ENCODE assay signal across 17 cellular contexts in genomic region chr14:24996930-24997329, GRCh38. TPM values are rescaled to one million over a fixed set of nuclear protein-coding genes. Genes with fewer than 3 reads are reported as not detected.
DNase-seq lines count a peak whose midpoint lies in the region; ATAC-seq, FAIRE-seq and TF ChIP-seq lines count a peak whose summit lies in the region.
"Had no signal": no experiment of that assay in that cellular context is flagged by ENCODE, and none has a peak within 500 bp of the region (broad histone marks: within the 10 kb centered on the region; RNA-seq: fewer than 3 reads in every experiment).

No MANE protein-coding gene starts in this region.

- no peaks in the 10 kb centered on the region for H3K36me3 ChIP-seq in thyroid gland
- H3K36me3 ChIP-seq: BE2C had no signal

- H3K36me3 Mint-ChIP-seq in endothelial cell (ENCODE audit: low read depth, unreplicated experiment) = no peaks in the 10 kb centered on the region
- H3K36me3 Mint-ChIP-seq in stimulated activated naive B cell treated with anti-CD40 and anti-IgM and Interleukin-4, amounts not matched to agents 10 μg/mL and 1 μg/mL and 100 μg/mL, for 72 hours = no peaks in the 10 kb centered on the region
- H3K36me3 Mint-ChIP-seq: CD4-positive, CD25-positive, alpha-beta regulatory T cell; CD8-positive, alpha-beta memory T cell had no signal

- H3K4me1 ChIP-seq in thyroid gland = peaks cover 48 to 50% of the 10 kb centered on the region in 2 donors
- H3K4me1 ChIP-seq: BE2C had no signal

- no peak overlapping the region for H3K4me3 Mint-ChIP-seq in endothelial cell (ENCODE audit: unreplicated experiment)
- H3K4me3 Mint-ChIP-seq in stimulated activated naive B cell treated with anti-CD40 and anti-IgM and Interleukin-4, amounts not matched to agents 10 μg/mL and 1 μg/mL and 100 μg/mL, for 72 hours = no peak overlapping the region
- H3K4me3 Mint-ChIP-seq: CD4-positive, CD25-positive, alpha-beta regulatory T cell; CD8-positive, alpha-beta memory T cell; H9 had no signal

- no peaks in the 10 kb centered on the region for H3K27me3 Mint-ChIP-seq in endothelial cell (ENCODE audit: unreplicated experiment)
- no peaks in the 10 kb centered on the region for H3K27me3 Mint-ChIP-seq in stimulated activated naive B cell treated with anti-CD40 and anti-IgM and Interleukin-4, amounts not matched to agents 10 μg/mL and 1 μg/mL and 100 μg/mL, for 72 hours
- H3K27me3 Mint-ChIP-seq: CD4-positive, CD25-positive, alpha-beta regulatory T cell had no signal

- ATAC-seq in stimulated activated naive B cell treated with anti-CD40 and anti-IgM and Interleukin-4, amounts not matched to agents 10 μg/mL and 1 μg/mL and 100 μg/mL, for 72 hours (replicated peaks) = no peak
- no peak for ATAC-seq in GM18498 (IDR thresholded peaks at IDR 0.05; ENCODE audit: unreplicated experiment)

- no peak for TF ChIP-seq CTCF in endothelial cell (IDR thresholded peaks at IDR 0.05; ENCODE audit: unreplicated experiment)
- no peak for TF ChIP-seq CTCF in thyroid gland (IDR thresholded peaks at IDR 0.05)

- H3K9me3 Mint-ChIP-seq in endothelial cell (ENCODE audit: unreplicated experiment) = no peaks in the 10 kb centered on the region
- H3K9me3 Mint-ChIP-seq in stimulated activated naive B cell treated with anti-CD40 and anti-IgM and Interleukin-4, amounts not matched to agents 10 μg/mL and 1 μg/mL and 100 μg/mL, for 72 hours = no peaks in the 10 kb centered on the region
- H3K9me3 Mint-ChIP-seq: CD4-positive, CD25-positive, alpha-beta regulatory T cell; CD8-positive, alpha-beta memory T cell had no signal

- 60 to 67% methylated on average over 4 of the region's 4 CpGs for WGBS in thyroid gland, 2 donors

- no peaks in the 10 kb centered on the region for H3K9me3 ChIP-seq in thyroid gland
- H3K9me3 ChIP-seq: BE2C had no signal

- DNase-seq in HTR-8/SVneo (ENCODE audit: insufficient read length, low spot score) = no peak
- DNase-seq in endothelial cell (ENCODE audit: low spot score) = no peak
- DNase-seq in lung microvascular endothelial cell (ENCODE audit: low read depth in 2 of 2) = peak; percentile 82 to 86
- peak; percentile 30 to 31 for DNase-seq in thyroid gland
- no peak for DNase-seq in stimulated activated naive B cell treated with anti-CD40 and anti-IgM and Interleukin-4, amounts not matched to agents 10 μg/mL and 1 μg/mL and 100 μg/mL, for 72 hours
- DNase-seq in NOMO-1 treated with dmso at 0.1 percent for 144 hours (lab: John Stamatoyannopoulos, UW; ENCODE audit: unreplicated experiment) = no peak
- DNase-seq: ACHN; BE2C; C1 segment of cervical spinal cord; Caco-2; CD4-positive, CD25-positive, alpha-beta regulatory T cell; CD8-positive, alpha-beta memory T cell; GF-D8; H9 had no signal

- peaks cover 7% of the 10 kb centered on the region for H3K4me1 Mint-ChIP-seq in endothelial cell (ENCODE audit: unreplicated experiment)
- H3K4me1 Mint-ChIP-seq in stimulated activated naive B cell treated with anti-CD40 and anti-IgM and Interleukin-4, amounts not matched to agents 10 μg/mL and 1 μg/mL and 100 μg/mL, for 72 hours = no peaks in the 10 kb centered on the region
- H3K4me1 Mint-ChIP-seq: CD4-positive, CD25-positive, alpha-beta regulatory T cell; CD8-positive, alpha-beta memory T cell; H9 had no signal

- peak overlapping the region; percentile 5 for H3K27ac Mint-ChIP-seq in endothelial cell (ENCODE audit: unreplicated experiment)
- no peak overlapping the region for H3K27ac Mint-ChIP-seq in stimulated activated naive B cell treated with anti-CD40 and anti-IgM and Interleukin-4, amounts not matched to agents 10 μg/mL and 1 μg/mL and 100 μg/mL, for 72 hours
- H3K27ac Mint-ChIP-seq: CD4-positive, CD25-positive, alpha-beta regulatory T cell; CD8-positive, alpha-beta memory T cell; H9 had no signal

- H3K27me3 ChIP-seq in thyroid gland = no peaks in the 10 kb centered on the region
- H3K27me3 ChIP-seq: BE2C had no signal

- H3K27ac ChIP-seq in thyroid gland = peak overlapping the region; percentile 51 to 69 (median 64)

- no peak for TF ChIP-seq POLR2A in thyroid gland (IDR thresholded peaks at IDR 0.05)

- no peak overlapping the region for H3K4me3 ChIP-seq in thyroid gland (replicated peaks in 1 of 3)

- intact Hi-C loops in thyroid gland (cut with DNase I) = no loop called here

- peak; percentile 84 for FAIRE-seq in HTR-8/SVneo (lab: Jason Lieb, UNC)
- FAIRE-seq: GM19239, H1 had no signal

RNA-seq across cellular contexts. Expression of gene STXBP6, which starts 53.0 kb away (rescaled TPM):
- total RNA-seq in endothelial cell (ENCODE audit: unreplicated experiment) = 0.51 TPM
- total RNA-seq in lung microvascular endothelial cell = 6.3 and 16.9 TPM in 2 replicates
- total RNA-seq in thyroid gland = 100 to 1,000 TPM in 1 of 4 donors, 10 to 100 TPM in 3; 44.1 to 120 (median 67.4) TPM
- total RNA-seq: CD4-positive, CD25-positive, alpha-beta regulatory T cell had no signal

Comparison
In these comparisons a context has a peak if more than half of its experiments do, and no peak if none do; other contexts are left out.
1. DNase-seq: peak in lung microvascular endothelial cell (2 of 2) and thyroid gland (2 of 2); none in HTR-8/SVneo (single experiment), endothelial cell (single experiment), stimulated activated naive B cell treated with anti-CD40 and anti-IgM and Interleukin-4, amounts not matched to agents 10 μg/mL and 1 μg/mL and 100 μg/mL, for 72 hours (single experiment) and NOMO-1 treated with dmso at 0.1 percent for 144 hours (single experiment).